Comparison of ENCODE assay signal across 14 cellular contexts in the genomic region with DNA sequence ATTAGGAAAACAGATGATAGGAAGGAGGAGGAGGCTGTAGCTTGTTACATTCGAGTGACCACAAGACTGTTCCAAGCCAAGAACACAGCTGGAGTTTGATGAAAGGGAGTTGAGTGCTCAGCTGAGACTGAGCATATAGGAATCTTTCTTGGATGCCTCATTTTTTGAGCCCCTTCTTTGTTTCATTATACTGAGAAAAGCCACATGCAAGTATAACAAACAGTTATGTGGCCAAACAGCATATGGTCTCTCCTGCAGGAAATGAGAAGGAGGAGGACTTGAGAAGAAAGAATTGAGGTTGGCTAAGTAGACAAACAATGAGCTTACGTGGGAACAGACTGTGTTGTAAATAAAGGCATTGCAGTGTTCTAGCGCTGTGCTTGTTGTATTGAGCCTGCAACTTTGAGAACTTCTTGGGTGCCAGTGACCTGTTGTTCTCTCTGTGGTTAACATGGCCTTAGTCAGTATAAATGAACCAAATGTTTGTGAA.
DNase-seq lines count a peak whose midpoint lies in the region; ATAC-seq and TF ChIP-seq lines count a peak whose summit lies in the region.
"Had no signal": no experiment of that assay in that cellular context is flagged by ENCODE, and none has a peak within 500 bp of the region (broad histone marks: within the 10 kb centered on the region; RNA-seq: fewer than 3 reads in every experiment).

No MANE protein-coding gene starts in this region.

- POLR2A ChIA-PET in WTC11 (lab: Charles Lee) = no interaction called here

- TF ChIP-seq CTCF in lung (IDR thresholded peaks at IDR 0.05; ENCODE audit: control extremely low read depth, extremely low read depth) (no peak), WTC11 (IDR thresholded peaks at IDR 0.05) (no peak)

- no peaks in the 10 kb centered on the region for H3K9me3 ChIP-seq in CD4-positive, CD25-positive, alpha-beta regulatory T cell (ENCODE audit: control insufficient read depth in 2 of 2, low read length in 2 of 2)
- H3K9me3 ChIP-seq in lung (ENCODE audit: control insufficient read depth in 2 of 2, insufficient read depth in 1 of 2, low read length in 1 of 2) = no peaks in the 10 kb centered on the region

- H3K27ac Mint-ChIP-seq in CD4-positive, CD25-positive, alpha-beta regulatory T cell = peak overlapping the region; percentile 28 to 73 (median 73)
- no peak overlapping the region for H3K27ac Mint-ChIP-seq in WTC11

- H3K27me3 Mint-ChIP-seq in CD4-positive, CD25-positive, alpha-beta regulatory T cell = no peaks in the 10 kb centered on the region
- H3K27me3 Mint-ChIP-seq in WTC11 (ENCODE audit: low read depth) = no peaks in the 10 kb centered on the region; the same call in 1 of the 2 replicates

- no peak overlapping the region for H3K27ac ChIP-seq in CD4-positive, CD25-positive, alpha-beta regulatory T cell (ENCODE audit: insufficient read depth, low read length, poor library complexity, severe bottlenecking)
- no peak overlapping the region for H3K27ac ChIP-seq in lung (ENCODE audit: low read depth in 1 of 2, low read length in 1 of 2)
- H3K27ac ChIP-seq: C4-2B had no signal

- peaks cover 20 to 61% (median 45%) of the 10 kb centered on the region in 4 donors for H3K4me1 Mint-ChIP-seq in CD4-positive, CD25-positive, alpha-beta regulatory T cell
- H3K4me1 Mint-ChIP-seq in WTC11 = peaks cover 14% of the 10 kb centered on the region

- H3K4me3 ChIP-seq in CD4-positive, CD25-positive, alpha-beta regulatory T cell (ENCODE audit: low read depth, low read length) = peak overlapping the region; percentile 1
- no peak overlapping the region for H3K4me3 ChIP-seq in lung

- 48 to 63% methylated on average over 3 of the region's 3 CpGs for WGBS in lung, 2 donors

- H3K4me1 ChIP-seq in CD4-positive, CD25-positive, alpha-beta regulatory T cell (ENCODE audit: control insufficient read depth, insufficient read depth, low read length, poor library complexity, severe bottlenecking) = peaks cover 5% of the 10 kb centered on the region
- H3K4me1 ChIP-seq in lung (ENCODE audit: control insufficient read depth in 2 of 2, insufficient read depth in 2 of 2, low read length in 2 of 2) = peaks cover 4 to 5% of the 10 kb centered on the region in 2 donors

- peaks cover 0 to 2% (median 0%) of the 10 kb centered on the region in 7 donors for H3K9me3 Mint-ChIP-seq in CD4-positive, CD25-positive, alpha-beta regulatory T cell
- peaks cover 4% of the 10 kb centered on the region; the same call in 1 of the 2 replicates for H3K9me3 Mint-ChIP-seq in WTC11

- no peak for DNase-seq in CD4-positive, CD25-positive, alpha-beta regulatory T cell
- DNase-seq in M059J (ENCODE audit: low read depth) (peak; percentile 10), dermis blood vessel endothelial cell (peak; percentile 28), lung (ENCODE audit: low spot score) (no peak), 8988T (no peak), hypothalamus (lab: John Stamatoyannopoulos, UW) (no peak), WTC11 (ENCODE audit: low spot score) (no peak)
- DNase-seq: effector memory CD4-positive, alpha-beta T cell; GF-D8; NCI-H146; NCI-H526; stimulated activated CD4-positive, alpha-beta T cell treated with anti-CD3 and anti-CD28 coated beads, Interleukin-4, amount 100 ng/mL, for 24 hours had no signal

- no peaks in the 10 kb centered on the region for H3K27me3 ChIP-seq in CD4-positive, CD25-positive, alpha-beta regulatory T cell (ENCODE audit: control insufficient read depth, insufficient read depth, low read length)
- H3K27me3 ChIP-seq in lung (ENCODE audit: control insufficient read depth, insufficient read depth) = no peaks in the 10 kb centered on the region

- H3K36me3 Mint-ChIP-seq in CD4-positive, CD25-positive, alpha-beta regulatory T cell = peaks cover 12% of the 10 kb centered on the region
- H3K36me3 Mint-ChIP-seq in WTC11 = peaks cover 8% of the 10 kb centered on the region

- H3K36me3 ChIP-seq in CD4-positive, CD25-positive, alpha-beta regulatory T cell (ENCODE audit: control insufficient read depth, insufficient read depth, low read length) = peaks cover 2% of the 10 kb centered on the region
- peaks cover 4% of the 10 kb centered on the region in 2 donors for H3K36me3 ChIP-seq in lung (ENCODE audit: control insufficient read depth in 2 of 2, insufficient read depth in 2 of 2, low read length in 2 of 2)

- peak in 1 of 2 donors; percentile 19 for ATAC-seq in CD4-positive, CD25-positive, alpha-beta regulatory T cell (ENCODE audit: low read depth in 2 of 2)
- ATAC-seq in lung (ENCODE audit: insufficient read depth, low FRiP score) (peak; percentile 4), HG02610 (IDR thresholded peaks at IDR 0.05; ENCODE audit: unreplicated experiment) (no peak), WTC11 (no peak)

- peak overlapping the region in 2 of 4 donors; percentile 4 to 16 for H3K4me3 Mint-ChIP-seq in CD4-positive, CD25-positive, alpha-beta regulatory T cell
- H3K4me3 Mint-ChIP-seq in WTC11 = no peak overlapping the region

- CTCF ChIA-PET in WTC11 (lab: Charles Lee) = interaction anchor here (1.0 to 1.4 kb wide), 2 partner anchors 306 to 415 kb away, joined by 4 to 6 read pairs; a partner anchor contains a TSS

TF ChIP-seq in WTC11, 78 proteins besides CTCF, POLR2A, EP300 and RAD21 (continues in another document):
- TF ChIP-seq NR1H2 (CRISPR knock-in tag; IDR thresholded peaks at IDR 0.05) = no peak
- TF ChIP-seq, protein P1, sequence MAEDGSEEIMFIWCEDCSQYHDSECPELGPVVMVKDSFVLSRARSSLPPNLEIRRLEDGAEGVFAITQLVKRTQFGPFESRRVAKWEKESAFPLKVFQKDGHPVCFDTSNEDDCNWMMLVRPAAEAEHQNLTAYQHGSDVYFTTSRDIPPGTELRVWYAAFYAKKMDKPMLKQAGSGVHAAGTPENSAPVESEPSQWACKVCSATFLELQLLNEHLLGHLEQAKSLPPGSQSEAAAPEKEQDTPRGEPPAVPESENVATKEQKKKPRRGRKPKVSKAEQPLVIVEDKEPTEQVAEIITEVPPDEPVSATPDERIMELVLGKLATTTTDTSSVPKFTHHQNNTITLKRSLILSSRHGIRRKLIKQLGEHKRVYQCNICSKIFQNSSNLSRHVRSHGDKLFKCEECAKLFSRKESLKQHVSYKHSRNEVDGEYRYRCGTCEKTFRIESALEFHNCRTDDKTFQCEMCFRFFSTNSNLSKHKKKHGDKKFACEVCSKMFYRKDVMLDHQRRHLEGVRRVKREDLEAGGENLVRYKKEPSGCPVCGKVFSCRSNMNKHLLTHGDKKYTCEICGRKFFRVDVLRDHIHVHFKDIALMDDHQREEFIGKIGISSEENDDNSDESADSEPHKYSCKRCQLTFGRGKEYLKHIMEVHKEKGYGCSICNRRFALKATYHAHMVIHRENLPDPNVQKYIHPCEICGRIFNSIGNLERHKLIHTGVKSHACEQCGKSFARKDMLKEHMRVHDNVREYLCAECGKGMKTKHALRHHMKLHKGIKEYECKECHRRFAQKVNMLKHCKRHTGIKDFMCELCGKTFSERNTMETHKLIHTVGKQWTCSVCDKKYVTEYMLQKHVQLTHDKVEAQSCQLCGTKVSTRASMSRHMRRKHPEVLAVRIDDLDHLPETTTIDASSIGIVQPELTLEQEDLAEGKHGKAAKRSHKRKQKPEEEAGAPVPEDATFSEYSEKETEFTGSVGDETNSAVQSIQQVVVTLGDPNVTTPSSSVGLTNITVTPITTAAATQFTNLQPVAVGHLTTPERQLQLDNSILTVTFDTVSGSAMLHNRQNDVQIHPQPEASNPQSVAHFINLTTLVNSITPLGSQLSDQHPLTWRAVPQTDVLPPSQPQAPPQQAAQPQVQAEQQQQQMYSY (CRISPR knock-in tag; IDR thresholded peaks at IDR 0.05) = no peak
- TF ChIP-seq, protein P2, sequence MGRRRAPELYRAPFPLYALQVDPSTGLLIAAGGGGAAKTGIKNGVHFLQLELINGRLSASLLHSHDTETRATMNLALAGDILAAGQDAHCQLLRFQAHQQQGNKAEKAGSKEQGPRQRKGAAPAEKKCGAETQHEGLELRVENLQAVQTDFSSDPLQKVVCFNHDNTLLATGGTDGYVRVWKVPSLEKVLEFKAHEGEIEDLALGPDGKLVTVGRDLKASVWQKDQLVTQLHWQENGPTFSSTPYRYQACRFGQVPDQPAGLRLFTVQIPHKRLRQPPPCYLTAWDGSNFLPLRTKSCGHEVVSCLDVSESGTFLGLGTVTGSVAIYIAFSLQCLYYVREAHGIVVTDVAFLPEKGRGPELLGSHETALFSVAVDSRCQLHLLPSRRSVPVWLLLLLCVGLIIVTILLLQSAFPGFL (CRISPR knock-in tag; IDR thresholded peaks at IDR 0.05; ENCODE audit: borderline replicate concordance) = no peak
- TF ChIP-seq, protein P3, sequence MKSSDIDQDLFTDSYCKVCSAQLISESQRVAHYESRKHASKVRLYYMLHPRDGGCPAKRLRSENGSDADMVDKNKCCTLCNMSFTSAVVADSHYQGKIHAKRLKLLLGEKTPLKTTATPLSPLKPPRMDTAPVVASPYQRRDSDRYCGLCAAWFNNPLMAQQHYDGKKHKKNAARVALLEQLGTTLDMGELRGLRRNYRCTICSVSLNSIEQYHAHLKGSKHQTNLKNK (CRISPR knock-in tag; IDR thresholded peaks at IDR 0.05) = no peak
- TF ChIP-seq JUN (CRISPR knock-in tag; IDR thresholded peaks at IDR 0.05) = no peak
- TF ChIP-seq ZNF396 (CRISPR knock-in tag; IDR thresholded peaks at IDR 0.05; ENCODE audit: borderline replicate concordance) = no peak
- TF ChIP-seq EMX1 (CRISPR knock-in tag; IDR thresholded peaks at IDR 0.05) = no peak

Comparison
In these comparisons a context has a peak if more than half of its experiments do, and no peak if none do; other contexts are left out.
1. DNase-seq: peak in M059J (single experiment) and dermis blood vessel endothelial cell (single experiment); none in CD4-positive, CD25-positive, alpha-beta regulatory T cell (0 of 3), lung (single experiment), 8988T (single experiment), hypothalamus (0 of 51) and WTC11 (single experiment).